ENCODE assay signal across 15 cellular contexts in genomic region chr11:44957051-44957515, GRCh38. TPM values are rescaled to one million over a fixed set of nuclear protein-coding genes. Genes with fewer than 3 reads are reported as not detected.
DNase-seq lines count a peak whose midpoint lies in the region; ATAC-seq lines count a peak whose summit lies in the region.
"Had no signal": no experiment of that assay in that cellular context is flagged by ENCODE, and none has a peak within 500 bp of the region (broad histone marks: within the 10 kb centered on the region; RNA-seq: fewer than 3 reads in every experiment).

No MANE protein-coding gene starts in this region.

- H3K36me3 ChIP-seq in SJCRH30 (no peaks in the 10 kb centered on the region), iPS-15b (ENCODE audit: control insufficient read depth, insufficient read depth, low read length) (no peaks in the 10 kb centered on the region), trophoblast cell (ENCODE audit: control insufficient read depth in 1 of 2, insufficient read depth in 2 of 2, low read length in 2 of 2) (no peaks in the 10 kb centered on the region)
- H3K36me3 ChIP-seq: gastrocnemius medialis, thoracic aorta had no signal

- H3K27ac ChIP-seq in SJCRH30 (no peak overlapping the region), trophoblast cell (ENCODE audit: low read depth, low read length) (no peak overlapping the region)
- H3K27ac ChIP-seq: 22Rv1, gastrocnemius medialis, thoracic aorta had no signal

- H4K91ac ChIP-seq in trophoblast cell (ENCODE audit: low read depth, low read length): no peak overlapping the region

- H3K79me1 ChIP-seq in trophoblast cell (ENCODE audit: low read length): peaks cover 2% of the 10 kb centered on the region

- peak overlapping the region; percentile 44 for H3K4me2 ChIP-seq in trophoblast cell (ENCODE audit: low read length)

- ATAC-seq in HG02981 (IDR thresholded peaks at IDR 0.05; ENCODE audit: unreplicated experiment): no peak
- ATAC-seq: gastrocnemius medialis had no signal

- peaks cover 10% of the 10 kb centered on the region; the same call in 1 of the 2 replicates for H3K27me3 ChIP-seq in SJCRH30
- peaks cover 6% of the 10 kb centered on the region for H3K27me3 ChIP-seq in iPS-15b (ENCODE audit: control insufficient read depth, insufficient read depth, low read length)
- H3K27me3 ChIP-seq in trophoblast cell (ENCODE audit: insufficient read depth, low read length): peaks cover 5% of the 10 kb centered on the region

- H2AK5ac ChIP-seq in trophoblast cell (ENCODE audit: low read length): no peak overlapping the region

- no peaks in the 10 kb centered on the region for H3K9me3 ChIP-seq in SJCRH30 (replicated peaks)
- no peaks in the 10 kb centered on the region for H3K9me3 ChIP-seq in iPS-15b (ENCODE audit: control insufficient read depth, insufficient read depth, low read length)
- no peaks in the 10 kb centered on the region for H3K9me3 ChIP-seq in trophoblast cell (ENCODE audit: insufficient read depth, low read depth, low read length)
- H3K9me3 ChIP-seq: gastrocnemius medialis, thoracic aorta had no signal

- no peak overlapping the region for H4K12ac ChIP-seq in trophoblast cell (ENCODE audit: low read depth, low read length)

- H2BK12ac ChIP-seq in trophoblast cell (ENCODE audit: low read length): no peak overlapping the region

- WGBS in trophoblast cell (ENCODE audit: extremely low coverage, insufficient coverage, insufficient read length): no CpG with 5 or more reads among the region's 35 CpGs

- H3K79me2 ChIP-seq in trophoblast cell (ENCODE audit: control insufficient read depth, insufficient read depth, low read length, poor library complexity): no peaks in the 10 kb centered on the region

- H3K14ac ChIP-seq in trophoblast cell (ENCODE audit: low read length): no peak overlapping the region

- H3K4me3 ChIP-seq in SJCRH30 (peak overlapping the region; percentile 12; the same call in 1 of the 2 replicates), iPS-15b (ENCODE audit: low read depth, low read length) (peak overlapping the region; percentile 20), trophoblast cell (ENCODE audit: low read depth, low read length) (no peak overlapping the region)
- H3K4me3 ChIP-seq: gastrocnemius medialis, thoracic aorta had no signal

- no peak overlapping the region for H4K8ac ChIP-seq in trophoblast cell (ENCODE audit: low read depth, low read length)

- H3K18ac ChIP-seq in trophoblast cell (ENCODE audit: low read length): no peak overlapping the region

- H3K9ac ChIP-seq in iPS-15b (ENCODE audit: low read depth, low read length): no peak overlapping the region
- no peak overlapping the region for H3K9ac ChIP-seq in trophoblast cell (ENCODE audit: low read length)

- H3K23ac ChIP-seq in trophoblast cell (ENCODE audit: low read length): no peak overlapping the region

- H3K4ac ChIP-seq in trophoblast cell (ENCODE audit: low read depth, low read length): no peak overlapping the region

- H2BK120ac ChIP-seq in trophoblast cell (ENCODE audit: insufficient read depth, low read length, poor library complexity): no peak overlapping the region

- H2AFZ ChIP-seq in trophoblast cell (ENCODE audit: insufficient read depth, low read length, poor library complexity): no peak overlapping the region

- peaks cover 18% of the 10 kb centered on the region for H3K4me1 ChIP-seq in SJCRH30
- peaks cover 45% of the 10 kb centered on the region for H3K4me1 ChIP-seq in iPS-15b (ENCODE audit: control insufficient read depth, insufficient read depth, low read length)
- peaks cover 19% of the 10 kb centered on the region in 2 experiments for H3K4me1 ChIP-seq in trophoblast cell (ENCODE audit: control insufficient read depth in 1 of 2, insufficient read depth in 2 of 2, low read length in 2 of 2)

- no peak overlapping the region for H2BK5ac ChIP-seq in trophoblast cell (ENCODE audit: low read depth, low read length, poor library complexity)

- DNase-seq in NCI-H146 (lab: John Stamatoyannopoulos, UW) (peak; percentile 70), NCI-H146 treated with DMSO at 0.1 percent for 48 hours (lab: John Stamatoyannopoulos, UW; ENCODE audit: unreplicated experiment) (no peak), SJCRH30 (no peak), trophoblast cell (no peak), NCI-H774 (lab: John Stamatoyannopoulos, UW) (no peak), SW480 (ENCODE audit: low spot score) (no peak)
- DNase-seq: activated CD4-positive, alpha-beta memory T cell treated with anti-CD3 and anti-CD28 coated beads, Interleukin-2, amount 10 ng/mL, durations not matched to agents 7 days and 5 days; effector memory CD4-positive, alpha-beta T cell; gastrocnemius medialis; occipital lobe; stimulated activated CD4-positive, alpha-beta T cell treated with anti-CD3 and anti-CD28 coated beads, Interleukin-15, amount 100 ng/mL, for 24 hours had no signal

RNA-seq across cellular contexts. Expression of gene TP53I11, which starts 6.4 kb away (rescaled TPM):
- total RNA-seq in SJCRH30 (2014; rRNA removed; shearing (Covaris generic)): 13.4 and 14.7 TPM in 2 replicates
- 39.8 and 41.5 TPM in 2 replicates for polyA plus RNA-seq in trophoblast cell (2013)
